Comparison of ENCODE assay signal across 7 cellular contexts in the genomic region with DNA sequence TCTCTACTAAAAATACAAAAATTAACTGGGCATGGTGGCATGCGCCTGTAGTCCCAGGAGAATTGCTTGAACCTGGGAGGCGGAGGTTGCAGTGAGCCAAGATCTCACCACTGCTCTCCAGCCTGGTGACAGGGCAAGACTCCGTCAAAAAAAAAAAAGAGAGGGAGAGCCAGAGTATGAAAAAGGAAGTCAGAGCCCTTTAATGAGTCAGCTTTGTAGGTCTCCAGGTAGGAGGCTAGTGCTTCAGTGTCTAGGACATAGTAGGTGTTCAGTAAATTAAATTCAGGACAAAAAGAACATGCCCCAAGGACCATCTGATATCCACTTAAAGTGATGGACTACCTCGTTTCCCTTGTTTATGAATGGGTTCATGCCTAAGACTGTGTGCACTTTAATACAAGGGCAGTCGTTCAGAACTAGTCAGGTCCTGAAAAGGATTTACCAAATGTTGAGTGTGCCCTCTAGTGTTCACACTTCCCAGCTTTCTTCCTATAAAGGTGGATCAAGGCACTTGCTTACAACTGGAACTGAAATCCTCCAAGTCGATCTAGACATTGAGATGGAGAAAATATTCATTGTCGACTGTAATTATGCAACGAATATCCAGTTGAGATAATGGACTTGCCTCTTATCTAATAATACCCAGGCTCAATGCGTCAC. TPM values are rescaled to one million over a fixed set of nuclear protein-coding genes. Genes with fewer than 3 reads are reported as not detected.
DNase-seq lines count a peak whose midpoint lies in the region; ATAC-seq and TF ChIP-seq lines count a peak whose summit lies in the region.

No MANE protein-coding gene starts in this region.

- no peaks in the 10 kb centered on the region for H3K79me2 ChIP-seq in PC-9 (ENCODE audit: low read depth)

- H3K9me2 ChIP-seq in PC-9 (ENCODE audit: insufficient read depth) = no peaks in the 10 kb centered on the region

- DNase-seq in G401 (ENCODE audit: low spot score) (peak; percentile 14), PC-9 (peak in 1 of 2 experiments; percentile 7), fibroblast of pulmonary artery (ENCODE audit: low read depth) (peak; percentile 55), pulmonary artery endothelial cell (ENCODE audit: low read depth, low spot score) (peak; percentile 7), T1000 (lab: John Stamatoyannopoulos, UW) (no peak)

- H4K20me1 ChIP-seq in PC-9 (ENCODE audit: insufficient read depth) = no peaks in the 10 kb centered on the region

- in situ Hi-C loops in G401 (cut with HindIII; ENCODE audit: low sequenced_read_pairs) = no loop called here

- intact Hi-C loops in PC-9 (cut with micrococcal nuclease; ENCODE audit: unreplicated experiment) = no loop called here

- ATAC-seq in GM19397 (IDR thresholded peaks at IDR 0.05; ENCODE audit: unreplicated experiment) = peak; percentile 79
- peak; percentile 61 for ATAC-seq in HG03521 (IDR thresholded peaks at IDR 0.05; ENCODE audit: unreplicated experiment)

- H3F3A ChIP-seq in PC-9 (ENCODE audit: insufficient read depth, low read depth) = no peaks in the 10 kb centered on the region

- no peak overlapping the region for H3K4me3 ChIP-seq in PC-9
- no peak overlapping the region for H3K4me3 ChIP-seq in fibroblast of pulmonary artery (replicated peaks; ENCODE audit: low read depth, low read length)

- POLR2A ChIA-PET in PC-9 (lab: Charles Lee; ENCODE audit: unreplicated experiment) = no interaction called here

- CTCF ChIA-PET in PC-9 (lab: Charles Lee) = interaction anchor here (0.6 kb wide), 1 partner anchor 59 kb away, joined by 5 read pairs; no protein-coding TSS in a partner anchor

- H3K36me3 ChIP-seq in PC-9 (ENCODE audit: low read depth) = no peaks in the 10 kb centered on the region

- H3K27me3 ChIP-seq in PC-9 (ENCODE audit: insufficient read depth, low read depth) = no peaks in the 10 kb centered on the region

- H2AFZ ChIP-seq in PC-9 = no peak overlapping the region

- H3K9me3 ChIP-seq in PC-9 (ENCODE audit: insufficient read depth, low read depth) = no peaks in the 10 kb centered on the region

- H3K4me2 ChIP-seq in PC-9 = no peak overlapping the region

- TF ChIP-seq CTCF in PC-9 (conservative IDR thresholded peaks at IDR 0.05) (peak; percentile 62), fibroblast of pulmonary artery (IDR thresholded peaks at IDR 0.05; ENCODE audit: low read length, missing control alignments) (peak; percentile 45)

- H3K27ac ChIP-seq in PC-9 = no peak overlapping the region

- BruUV-seq in PC-9 (replicated peaks; lab: Mats Ljungman, UMichigan) = no TSS peak

- H3K4me1 ChIP-seq in PC-9 (replicated peaks; ENCODE audit: insufficient read depth) = no peaks in the 10 kb centered on the region

RNA-seq across cellular contexts. Expression of gene F9, which starts 29.0 kb away (rescaled TPM):
- not detected in 2 replicates for total RNA-seq in G401 (2014; rRNA removed; shearing (Covaris generic))
- total RNA-seq in PC-9 (2021) (not detected in 2 replicates), pulmonary artery endothelial cell (not detected in 2 replicates)
